In the genomic region with DNA sequence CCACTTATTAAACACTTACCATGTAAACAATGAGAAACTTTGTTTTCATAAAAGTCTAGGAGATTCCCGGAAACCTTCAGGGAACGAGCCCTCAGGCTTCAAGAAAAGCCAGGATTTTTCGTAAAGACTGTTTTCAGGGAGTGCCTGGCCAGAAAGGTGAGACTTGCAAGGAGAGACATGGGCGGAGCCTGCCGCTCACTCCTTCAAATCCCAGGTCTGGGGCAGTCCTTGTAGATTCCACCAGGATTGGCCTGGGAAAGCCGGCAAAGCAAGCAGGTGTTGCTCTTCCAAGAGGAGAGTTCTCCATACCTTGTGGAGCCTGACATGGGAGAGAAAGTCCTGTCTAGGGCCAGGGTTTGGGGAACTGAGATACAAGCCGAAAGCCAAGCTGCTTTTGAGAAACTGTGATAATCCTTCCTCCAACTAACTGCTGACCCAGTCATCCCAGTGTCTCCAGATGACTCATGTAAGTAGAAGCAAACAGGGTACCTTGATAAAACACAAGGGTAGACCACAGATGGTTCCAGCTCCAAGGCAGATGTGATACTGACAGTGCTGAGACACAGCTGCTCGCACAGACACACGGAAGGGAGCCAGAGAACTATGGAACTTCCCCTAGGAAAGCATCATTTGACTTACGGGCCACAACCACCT, we compare ENCODE assay signal across 9 cellular contexts.
A peak's percentile ranks its signal among the peaks of the same experiment; 100 is the strongest.
DNase-seq lines count a peak whose midpoint lies in the region; ATAC-seq and TF ChIP-seq lines count a peak whose summit lies in the region.
"Had no signal": no experiment of that assay in that cellular context is flagged by ENCODE, and none has a peak within 500 bp of the region (broad histone marks: within the 10 kb centered on the region; RNA-seq: fewer than 3 reads in every experiment).

No MANE protein-coding gene starts in this region.

- no peaks in the 10 kb centered on the region for H3K36me3 Mint-ChIP-seq in natural killer cell treated with Interleukin-12 subunit alpha and Interleukin-12 subunit beta and Interleukin-15 and Interleukin-18, amount 100 ng/mL, for 72 hours

- peak; percentile 44 for ATAC-seq in HG03108 (IDR thresholded peaks at IDR 0.05; ENCODE audit: unreplicated experiment)
- ATAC-seq in GM18907 (IDR thresholded peaks at IDR 0.05; ENCODE audit: unreplicated experiment), result no peak
- no peak for ATAC-seq in natural killer cell treated with Interleukin-12 subunit alpha and Interleukin-12 subunit beta and Interleukin-15 and Interleukin-18, amount 100 ng/mL, for 72 hours

- H4K20me1 ChIP-seq in mammary epithelial cell (ENCODE audit: insufficient read depth, low read length), result no peaks in the 10 kb centered on the region

- peaks cover 3% of the 10 kb centered on the region for H3K79me2 ChIP-seq in mammary epithelial cell (ENCODE audit: insufficient read depth, low read length)

- CTCF ChIA-PET in mammary epithelial cell (lab: Charles Lee; ENCODE audit: low non-redundant PET), result no interaction called here

- H3K9me3 ChIP-seq in mammary epithelial cell (replicated peaks; ENCODE audit: insufficient read depth, low read length), result no peaks in the 10 kb centered on the region

- H3K27me3 Mint-ChIP-seq in natural killer cell treated with Interleukin-12 subunit alpha and Interleukin-12 subunit beta and Interleukin-15 and Interleukin-18, amount 100 ng/mL, for 72 hours, result peaks cover 6 to 21% of the 10 kb centered on the region in 2 donors

- no peaks in the 10 kb centered on the region for H3K27me3 ChIP-seq in mammary epithelial cell (ENCODE audit: insufficient read depth, low read length)

- H2AFZ ChIP-seq in mammary epithelial cell (ENCODE audit: low read depth, low read length), result no peak overlapping the region

- dilution Hi-C loops in mammary epithelial cell (cut with HindIII; ENCODE audit: low sequenced_read_pairs), result no loop called here

- peaks cover 33% of the 10 kb centered on the region for H3K4me1 ChIP-seq in mammary epithelial cell (ENCODE audit: insufficient read depth, low read length)

- H3K9me3 Mint-ChIP-seq in natural killer cell treated with Interleukin-12 subunit alpha and Interleukin-12 subunit beta and Interleukin-15 and Interleukin-18, amount 100 ng/mL, for 72 hours, result no peaks in the 10 kb centered on the region
- H3K9me3 Mint-ChIP-seq: central memory CD8-positive, alpha-beta T cell had no signal

- BruUV-seq in mammary epithelial cell (replicated peaks; lab: Mats Ljungman, UMichigan), result no TSS peak

- H3K4me2 ChIP-seq in mammary epithelial cell (ENCODE audit: insufficient read depth, low read depth, low read length), result no peak overlapping the region

- intact Hi-C loops in mammary epithelial cell (cut with micrococcal nuclease), result no loop called here

- no peak overlapping the region for H3K27ac Mint-ChIP-seq in natural killer cell treated with Interleukin-12 subunit alpha and Interleukin-12 subunit beta and Interleukin-15 and Interleukin-18, amount 100 ng/mL, for 72 hours

- H3K27ac ChIP-seq in mammary epithelial cell (ENCODE audit: insufficient read depth, low read depth, low read length), result no peak overlapping the region

- no peak for TF ChIP-seq CTCF in mammary epithelial cell (conservative IDR thresholded peaks at IDR 0.05 in 1 of 2, IDR thresholded peaks at IDR 0.05 in 1 of 2; ENCODE audit: extremely low read depth in 1 of 2, insufficient read depth in 1 of 2, low read depth in 1 of 2, low read length in 2 of 2)

- H3K4me3 ChIP-seq in mammary epithelial cell (replicated peaks in 1 of 3; ENCODE audit: insufficient read depth in 1 of 3, low read depth in 2 of 3, low read length in 3 of 3), result no peak overlapping the region

- in situ Hi-C loops in mammary epithelial cell (cut with MboI; ENCODE audit: low sequenced_read_pairs in 2 of 2), result no loop called here

- no peaks in the 10 kb centered on the region for H3K36me3 ChIP-seq in mammary epithelial cell (ENCODE audit: insufficient read depth, low read length)

- H3K9ac ChIP-seq in mammary epithelial cell (ENCODE audit: insufficient read depth, low read length), result no peak overlapping the region

- WGBS in mammary epithelial cell (ENCODE audit: low coverage, missing lambda C conversion rate), result 81% methylated on average over 10 of the region's 10 CpGs

- peak; percentile 10 for DNase-seq in stimulated activated CD4-positive, alpha-beta T cell treated with anti-CD3 and anti-CD28 coated beads, Interleukin-15, amount 100 ng/mL, for 24 hours
- no peak for DNase-seq in stimulated activated CD4-positive, alpha-beta T cell treated with anti-CD3 and anti-CD28 coated beads, Interleukin-4, amount 100 ng/mL, for 4 hours
- peak; percentile 33 for DNase-seq in mammary epithelial cell
- DNase-seq in SHP77 treated with DMSO at 0.1 percent for 48 hours (lab: John Stamatoyannopoulos, UW), result no peak
- DNase-seq in natural killer cell treated with Interleukin-12 subunit alpha and Interleukin-12 subunit beta and Interleukin-15 and Interleukin-18, amount 100 ng/mL, for 72 hours (ENCODE audit: low spot score), result no peak
- no peak for DNase-seq in NCI-H146 treated with DMSO at 0.1 percent for 48 hours (lab: John Stamatoyannopoulos, UW; ENCODE audit: unreplicated experiment)

- no peak overlapping the region for H3K4me3 Mint-ChIP-seq in natural killer cell treated with Interleukin-12 subunit alpha and Interleukin-12 subunit beta and Interleukin-15 and Interleukin-18, amount 100 ng/mL, for 72 hours
- H3K4me3 Mint-ChIP-seq: central memory CD8-positive, alpha-beta T cell had no signal

- H3K4me1 Mint-ChIP-seq in natural killer cell treated with Interleukin-12 subunit alpha and Interleukin-12 subunit beta and Interleukin-15 and Interleukin-18, amount 100 ng/mL, for 72 hours (ENCODE audit: low read depth in 2 of 2), result no peaks in the 10 kb centered on the region
- H3K4me1 Mint-ChIP-seq: central memory CD8-positive, alpha-beta T cell had no signal

Comparison
In these comparisons a context has a peak if more than half of its experiments do, and no peak if none do; other contexts are left out.
1. DNase-seq: peak in stimulated activated CD4-positive, alpha-beta T cell treated with anti-CD3 and anti-CD28 coated beads, Interleukin-15, amount 100 ng/mL, for 24 hours (single experiment) and mammary epithelial cell (single experiment); none in stimulated activated CD4-positive, alpha-beta T cell treated with anti-CD3 and anti-CD28 coated beads, Interleukin-4, amount 100 ng/mL, for 4 hours (0 of 2), SHP77 treated with DMSO at 0.1 percent for 48 hours (single experiment), natural killer cell treated with Interleukin-12 subunit alpha and Interleukin-12 subunit beta and Interleukin-15 and Interleukin-18, amount 100 ng/mL, for 72 hours (single experiment) and NCI-H146 treated with DMSO at 0.1 percent for 48 hours (single experiment).